1 cellular context compared by ENCODE assay signal in the genomic region with DNA sequence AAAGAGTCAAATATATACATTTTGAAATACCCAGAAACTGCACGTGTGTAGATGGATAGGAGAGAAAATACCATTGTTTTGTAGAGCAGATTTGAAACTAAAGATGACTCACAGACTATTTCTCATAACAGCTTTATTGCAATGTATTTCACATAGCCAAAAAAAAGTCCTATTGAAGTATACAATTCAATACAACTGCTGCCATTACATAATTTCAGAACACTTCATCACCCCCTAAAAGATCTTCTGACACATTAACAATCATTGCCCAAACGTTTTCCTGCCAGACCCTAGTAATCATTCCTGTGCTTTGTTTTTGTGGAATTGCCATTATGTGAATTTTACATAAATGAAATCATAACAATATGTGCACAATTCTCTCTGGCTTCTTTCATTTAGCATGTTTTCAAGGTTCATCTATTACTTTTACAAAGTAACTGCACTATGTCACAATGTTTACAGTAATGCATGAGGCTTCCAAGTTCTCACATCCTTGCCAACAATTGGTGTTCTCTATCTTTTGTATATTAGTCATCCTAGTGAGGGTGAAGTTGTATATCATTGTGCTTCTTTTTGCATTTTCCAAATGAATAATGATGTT.
TF ChIP-seq lines count a peak whose summit lies in the region.

No MANE protein-coding gene starts in this region.

TF ChIP-seq in SK-N-SH, 30 proteins besides CTCF, POLR2A, EP300 and RAD21 (continued from another document):
- TF ChIP-seq, protein P1, sequence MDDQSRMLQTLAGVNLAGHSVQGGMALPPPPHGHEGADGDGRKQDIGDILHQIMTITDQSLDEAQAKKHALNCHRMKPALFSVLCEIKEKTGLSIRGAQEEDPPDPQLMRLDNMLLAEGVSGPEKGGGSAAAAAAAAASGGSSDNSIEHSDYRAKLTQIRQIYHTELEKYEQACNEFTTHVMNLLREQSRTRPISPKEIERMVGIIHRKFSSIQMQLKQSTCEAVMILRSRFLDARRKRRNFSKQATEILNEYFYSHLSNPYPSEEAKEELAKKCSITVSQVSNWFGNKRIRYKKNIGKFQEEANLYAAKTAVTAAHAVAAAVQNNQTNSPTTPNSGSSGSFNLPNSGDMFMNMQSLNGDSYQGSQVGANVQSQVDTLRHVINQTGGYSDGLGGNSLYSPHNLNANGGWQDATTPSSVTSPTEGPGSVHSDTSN (IDR thresholded peaks at IDR 0.05): no peak; the same call in 1 of the 2 replicates
- TF ChIP-seq YY1 (IDR thresholded peaks at IDR 0.05; ENCODE audit: low read depth): no peak
- TF ChIP-seq FOSL2 (IDR thresholded peaks at IDR 0.05; ENCODE audit: borderline replicate concordance, low read depth): 0 out of 2 replicates have a peak, but pooled peaks have one; percentile 20
- TF ChIP-seq RFX5 (IDR thresholded peaks at IDR 0.05; ENCODE audit: low read length): no peak
- TF ChIP-seq, protein P2, sequence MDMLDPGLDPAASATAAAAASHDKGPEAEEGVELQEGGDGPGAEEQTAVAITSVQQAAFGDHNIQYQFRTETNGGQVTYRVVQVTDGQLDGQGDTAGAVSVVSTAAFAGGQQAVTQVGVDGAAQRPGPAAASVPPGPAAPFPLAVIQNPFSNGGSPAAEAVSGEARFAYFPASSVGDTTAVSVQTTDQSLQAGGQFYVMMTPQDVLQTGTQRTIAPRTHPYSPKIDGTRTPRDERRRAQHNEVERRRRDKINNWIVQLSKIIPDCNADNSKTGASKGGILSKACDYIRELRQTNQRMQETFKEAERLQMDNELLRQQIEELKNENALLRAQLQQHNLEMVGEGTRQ (IDR thresholded peaks at IDR 0.05; ENCODE audit: borderline replicate concordance, low read depth, low read length): no peak
- TF ChIP-seq SMC3 (IDR thresholded peaks at IDR 0.05; ENCODE audit: low read depth, low read length): no peak
- TF ChIP-seq RCOR1 (IDR thresholded peaks at IDR 0.05; ENCODE audit: low read length): no peak
- TF ChIP-seq FOXJ3 (CRISPR knock-in tag; IDR thresholded peaks at IDR 0.05): no peak
- no peak for TF ChIP-seq SIN3A (IDR thresholded peaks at IDR 0.05; ENCODE audit: borderline replicate concordance, low read depth, low read length)
- TF ChIP-seq ELF1 (IDR thresholded peaks at IDR 0.05): no peak
TF ChIP-seq in SK-N-SH: peak in this region for 5.
